8 cellular contexts compared by ENCODE assay signal in the genomic region with DNA sequence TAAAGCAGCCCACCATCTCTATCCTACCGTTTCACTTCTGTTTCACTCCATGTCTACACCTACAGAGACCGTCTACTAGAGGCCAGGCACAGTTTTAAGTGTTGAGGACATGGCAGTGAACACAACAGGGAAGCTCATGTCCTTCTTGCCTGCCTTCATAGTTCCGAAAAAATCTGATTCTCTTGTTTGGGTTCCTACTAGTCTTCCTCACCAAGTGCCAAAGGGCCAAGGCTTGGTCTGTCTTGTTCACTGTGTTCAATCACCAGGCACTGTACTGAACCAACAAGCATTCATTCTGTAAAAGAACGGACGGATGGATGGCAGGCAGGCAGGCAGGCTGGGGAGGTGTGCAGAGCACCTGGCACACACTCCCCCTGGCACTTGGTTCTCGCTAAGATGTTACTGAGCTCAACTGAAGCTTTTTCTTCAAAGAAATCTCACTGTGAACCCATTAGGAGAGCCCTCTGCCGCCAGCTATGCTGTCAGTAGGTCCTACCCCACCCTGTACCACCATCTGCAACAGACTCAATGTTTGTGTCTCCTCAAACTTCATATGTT. TPM values are rescaled to one million over a fixed set of nuclear protein-coding genes. Genes with fewer than 3 reads are reported as not detected.
DNase-seq lines count a peak whose midpoint lies in the region; ATAC-seq and TF ChIP-seq lines count a peak whose summit lies in the region.
"Had no signal": no experiment of that assay in that cellular context is flagged by ENCODE, and none has a peak within 500 bp of the region (broad histone marks: within the 10 kb centered on the region; RNA-seq: fewer than 3 reads in every experiment).

No MANE protein-coding gene starts in this region.

- H3K27ac Mint-ChIP-seq in H9, result no peak overlapping the region; a peak in 1 of 7 replicates
- peak overlapping the region; percentile 2 for H3K27ac Mint-ChIP-seq in activated CD4-positive, alpha-beta memory T cell treated with anti-CD3 and anti-CD28 coated beads for 36 hours

- peaks cover 29 to 32% of the 10 kb centered on the region in 2 experiments for H3K4me1 Mint-ChIP-seq in H9
- H3K4me1 Mint-ChIP-seq in activated CD4-positive, alpha-beta memory T cell treated with anti-CD3 and anti-CD28 coated beads for 36 hours (ENCODE audit: low read depth), result peaks cover 72% of the 10 kb centered on the region

- H3K27me3 Mint-ChIP-seq in H9 (ENCODE audit: low read depth), result no peaks in the 10 kb centered on the region; the same call in 1 of the 2 replicates
- H3K27me3 Mint-ChIP-seq in activated CD4-positive, alpha-beta memory T cell treated with anti-CD3 and anti-CD28 coated beads for 36 hours, result no peaks in the 10 kb centered on the region

- H4K20me1 ChIP-seq in H9 (ENCODE audit: control insufficient read depth, insufficient read depth, insufficient read length), result no peaks in the 10 kb centered on the region

- no peak for ATAC-seq in GM18861 (IDR thresholded peaks at IDR 0.05; ENCODE audit: unreplicated experiment)

- H2BK20ac ChIP-seq in H9 (ENCODE audit: low read depth, low read length, poor library complexity, severe bottlenecking), result no peak overlapping the region

- peaks cover 0 to 4% (median 2%) of the 10 kb centered on the region in 3 donors for H3K36me3 ChIP-seq in skeletal muscle tissue (ENCODE audit: control insufficient read depth in 3 of 3, insufficient read depth in 3 of 3, low read length in 3 of 3)

- H3K14ac ChIP-seq in H9 (ENCODE audit: insufficient read depth, low read length), result no peak overlapping the region

- POLR2A ChIA-PET in activated CD4-positive, alpha-beta memory T cell treated with anti-CD3 and anti-CD28 coated beads for 36 hours (lab: Charles Lee), result no interaction called here

- H3K4me1 ChIP-seq in H9 (ENCODE audit: insufficient read depth, low read length), result peaks cover 3% of the 10 kb centered on the region; the same call in 1 of the 2 replicates
- peaks cover 71 to 83% (median 78%) of the 10 kb centered on the region in 3 donors for H3K4me1 ChIP-seq in skeletal muscle tissue (ENCODE audit: control insufficient read depth in 3 of 3, insufficient read depth in 3 of 3, low read length in 3 of 3)

- peaks cover 8 to 26% (median 14%) of the 10 kb centered on the region in 3 experiments; a peak in 6 of 7 replicates for H3K36me3 Mint-ChIP-seq in H9 (ENCODE audit: insufficient read depth in 1 of 3, low read depth in 3 of 3)
- peaks cover 17% of the 10 kb centered on the region for H3K36me3 Mint-ChIP-seq in activated CD4-positive, alpha-beta memory T cell treated with anti-CD3 and anti-CD28 coated beads for 36 hours

- H3K9me3 ChIP-seq in H9 (ENCODE audit: control insufficient read depth, low read depth, low read length) (no peaks in the 10 kb centered on the region), skeletal muscle tissue (ENCODE audit: control insufficient read depth in 3 of 3, low read length in 3 of 3) (no peaks in the 10 kb centered on the region)

- intact Hi-C loops in activated CD4-positive, alpha-beta memory T cell treated with anti-CD3 and anti-CD28 coated beads for 36 hours (cut with micrococcal nuclease), result loop anchor here (2.0 to 5.0 kb wide), 4 partner anchors 21 to 978 kb away; partner anchors contain the start of gene GSPT1

- H3K4me3 ChIP-seq in fibroblast of villous mesenchyme (ENCODE audit: low read depth, low read length), result peak overlapping the region; percentile 76
- H3K4me3 ChIP-seq in skeletal muscle tissue (ENCODE audit: low read length in 3 of 3), result peak overlapping the region; percentile 82 to 95 (median 95)

- CTCF ChIA-PET in activated CD4-positive, alpha-beta memory T cell treated with anti-CD3 and anti-CD28 coated beads for 36 hours (lab: Charles Lee), result interaction anchor here (0.7 to 2.6 kb wide), 4 partner anchors 18 to 425 kb away, joined by 4 to 11 read pairs (median 6); no protein-coding TSS in a partner anchor

- TF ChIP-seq CTCF in H9 (conservative IDR thresholded peaks at IDR 0.05) (no peak), fibroblast of villous mesenchyme (IDR thresholded peaks at IDR 0.05; ENCODE audit: insufficient read depth, low read depth, low read length) (no peak)

- no peak overlapping the region for H4K5ac ChIP-seq in H9 (ENCODE audit: insufficient read length, low read depth, low read length)

- H4K8ac ChIP-seq in H9 (replicated peaks; ENCODE audit: insufficient read length, low read depth, low read length), result no peak overlapping the region

- no peaks in the 10 kb centered on the region; the same call in 1 of the 2 replicates for H3K79me2 ChIP-seq in H9 (ENCODE audit: insufficient read depth, low read length)

- no peak overlapping the region for H3K27ac ChIP-seq in H9 (ENCODE audit: insufficient read length, low read depth, low read length)
- peak overlapping the region; percentile 82 for H3K27ac ChIP-seq in skeletal muscle tissue (ENCODE audit: low read depth, low read length)

- H3K9ac ChIP-seq in H9 (ENCODE audit: extremely low read depth, insufficient read length, low read length) (no peak overlapping the region), skeletal muscle tissue (ENCODE audit: low read depth in 1 of 3, low read length in 3 of 3) (peak overlapping the region; percentile 86 to 97 (median 91))

- H3K56ac ChIP-seq in H9 (ENCODE audit: insufficient read length, low read depth, low read length), result no peak overlapping the region

- no peak overlapping the region for H3T11ph ChIP-seq in H9 (ENCODE audit: low read length)

- no peak overlapping the region for H2BK12ac ChIP-seq in H9 (ENCODE audit: insufficient read length, low read depth, low read length)

- peak overlapping the region; percentile 65 for H3K4me2 ChIP-seq in H9 (ENCODE audit: insufficient read depth, insufficient read length, low read length)

- no peak overlapping the region for H3K18ac ChIP-seq in H9 (ENCODE audit: insufficient read length, low read depth, low read length)

- H2AFZ ChIP-seq in H9 (ENCODE audit: low read length), result no peak overlapping the region

- no peaks in the 10 kb centered on the region for H3K27me3 ChIP-seq in H9 (ENCODE audit: insufficient read depth, low read length)
- H3K27me3 ChIP-seq in skeletal muscle tissue (ENCODE audit: control insufficient read depth in 3 of 3, insufficient read depth in 3 of 3, low read length in 3 of 3), result no peaks in the 10 kb centered on the region

- no CpG with 5 or more reads among the region's 7 CpGs for WGBS in H9 (ENCODE audit: extremely low coverage, insufficient read length, low lambda C conversion rate)

- H2AK5ac ChIP-seq in H9 (ENCODE audit: insufficient read length, low read length), result no peak overlapping the region

- H3K23me2 ChIP-seq in H9 (ENCODE audit: insufficient read length, low read depth, low read length, poor library complexity, severe bottlenecking), result peaks cover 11% of the 10 kb centered on the region

- peaks cover 3% of the 10 kb centered on the region for H3K79me1 ChIP-seq in H9 (ENCODE audit: insufficient read depth, low read depth, low read length, poor library complexity, severe bottlenecking)

- H4K91ac ChIP-seq in H9 (ENCODE audit: insufficient read length, low read depth, low read length), result no peak overlapping the region

- no peak overlapping the region for H2BK5ac ChIP-seq in H9 (ENCODE audit: insufficient read length, low read length)

- H3K23ac ChIP-seq in H9 (ENCODE audit: insufficient read length, low read depth, low read length), result no peak overlapping the region

- peak overlapping the region; percentile 87 to 95; a peak in 3 of 5 replicates for H3K4me3 Mint-ChIP-seq in H9
- peak overlapping the region; percentile 92 for H3K4me3 Mint-ChIP-seq in activated CD4-positive, alpha-beta memory T cell treated with anti-CD3 and anti-CD28 coated beads for 36 hours

- H3K4ac ChIP-seq in H9 (ENCODE audit: low read depth, low read length), result no peak overlapping the region

- no peak overlapping the region for H2BK15ac ChIP-seq in H9 (ENCODE audit: low read depth, low read length)

- no peak for DNase-seq in H9
- DNase-seq in activated CD4-positive, alpha-beta memory T cell treated with anti-CD3 and anti-CD28 coated beads for 36 hours, result no peak
- DNase-seq in fibroblast of villous mesenchyme (ENCODE audit: low read depth), result no peak
- DNase-seq in pons (ENCODE audit: low spot score), result no peak
- no peak for DNase-seq in GF-D8 (lab: John Stamatoyannopoulos, UW)
- DNase-seq: NCI-H1105 had no signal

- H3K9me3 Mint-ChIP-seq in H9, result no peaks in the 10 kb centered on the region
- H3K9me3 Mint-ChIP-seq in activated CD4-positive, alpha-beta memory T cell treated with anti-CD3 and anti-CD28 coated beads for 36 hours, result no peaks in the 10 kb centered on the region

- H2BK120ac ChIP-seq in H9 (ENCODE audit: low read depth, low read length, poor library complexity, severe bottlenecking), result no peak overlapping the region

RNA-seq across cellular contexts. Expression of gene DEXI, which starts 2.5 kb away (rescaled TPM):
- total RNA-seq in H9 (2021) (27.5 and 28.3 TPM in 2 replicates), fibroblast of villous mesenchyme (40.2 and 41.2 TPM in 2 replicates), skeletal muscle tissue (42.8 TPM)
- 10 to 100 TPM; 35.1 to 38.2 TPM for total RNA-seq in activated CD4-positive, alpha-beta memory T cell treated with anti-CD3 and anti-CD28 coated beads for 36 hours

RNA-seq across cellular contexts. Expression of gene CLEC16A, which starts 4.6 kb away (rescaled TPM):
- total RNA-seq in H9 (2021) (14.6 and 15.2 TPM in 2 replicates), fibroblast of villous mesenchyme (28.7 and 32.4 TPM in 2 replicates), skeletal muscle tissue (14.6 TPM)
- 10 to 100 TPM; 25.5 to 26.7 TPM for total RNA-seq in activated CD4-positive, alpha-beta memory T cell treated with anti-CD3 and anti-CD28 coated beads for 36 hours
